In the genomic region with DNA sequence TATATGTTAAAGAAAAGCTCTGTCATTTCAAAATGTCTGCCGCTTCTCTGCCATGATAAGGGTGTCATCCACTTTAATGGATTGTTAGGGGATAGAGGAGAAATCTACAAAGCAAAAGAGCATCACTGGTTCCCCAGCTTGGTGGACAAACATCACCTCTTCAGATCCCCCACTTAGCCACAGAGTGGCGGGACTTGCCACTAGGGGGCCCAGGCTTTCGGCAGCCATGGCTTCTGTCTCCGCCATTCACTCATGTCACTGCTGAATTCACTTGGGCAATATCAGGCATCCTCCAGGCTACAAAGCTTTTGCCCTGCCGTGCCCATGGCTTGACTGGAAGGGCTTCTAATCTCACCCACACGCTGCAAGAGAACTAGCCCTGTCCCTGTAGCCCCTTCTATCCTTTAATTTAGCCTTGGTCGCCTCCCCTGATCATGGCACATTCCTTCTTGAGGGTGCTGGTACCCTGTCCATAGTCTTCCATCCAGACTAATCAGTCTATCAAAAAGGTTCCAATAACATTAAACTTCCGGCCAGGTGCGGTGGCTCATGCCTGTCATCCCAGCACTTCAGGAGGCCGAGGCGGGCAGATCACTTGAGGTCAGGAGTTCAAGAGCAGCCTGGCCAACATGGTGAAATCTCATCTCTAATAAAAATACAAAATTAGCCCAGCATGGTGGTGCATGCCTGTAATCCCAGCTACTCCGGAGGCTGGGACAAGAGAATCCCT, we compare ENCODE assay signal across 1 cellular context.
TF ChIP-seq lines count a peak whose summit lies in the region.

No MANE protein-coding gene starts in this region.

TF ChIP-seq in endothelial cell of umbilical vein, 7 proteins besides CTCF, POLR2A, EP300 and RAD21:
- TF ChIP-seq, protein P1, sequence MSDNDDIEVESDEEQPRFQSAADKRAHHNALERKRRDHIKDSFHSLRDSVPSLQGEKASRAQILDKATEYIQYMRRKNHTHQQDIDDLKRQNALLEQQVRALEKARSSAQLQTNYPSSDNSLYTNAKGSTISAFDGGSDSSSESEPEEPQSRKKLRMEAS (IDR thresholded peaks at IDR 0.05; ENCODE audit: insufficient read depth, insufficient read length): no peak
- TF ChIP-seq JUN (IDR thresholded peaks at IDR 0.05; ENCODE audit: borderline replicate concordance, insufficient read depth, insufficient read length, low read depth) (no peak), POLR2AphosphoS5 (IDR thresholded peaks at IDR 0.05; ENCODE audit: insufficient read depth, low read depth, low read length) (no peak), EZH2 (IDR thresholded peaks at IDR 0.05; ENCODE audit: borderline replicate concordance, low read depth, low read length, severe bottlenecking) (no peak), MYC (IDR thresholded peaks at IDR 0.05; ENCODE audit: low read depth, low read length) (no peak), GATA2 (IDR thresholded peaks at IDR 0.05; ENCODE audit: insufficient read depth, insufficient read length, low read depth, low read length) (no peak), FOS (IDR thresholded peaks at IDR 0.05; ENCODE audit: borderline replicate concordance, insufficient read depth, low read length) (no peak)
